ENCODE assay signal across 36 cellular contexts in the genomic region with DNA sequence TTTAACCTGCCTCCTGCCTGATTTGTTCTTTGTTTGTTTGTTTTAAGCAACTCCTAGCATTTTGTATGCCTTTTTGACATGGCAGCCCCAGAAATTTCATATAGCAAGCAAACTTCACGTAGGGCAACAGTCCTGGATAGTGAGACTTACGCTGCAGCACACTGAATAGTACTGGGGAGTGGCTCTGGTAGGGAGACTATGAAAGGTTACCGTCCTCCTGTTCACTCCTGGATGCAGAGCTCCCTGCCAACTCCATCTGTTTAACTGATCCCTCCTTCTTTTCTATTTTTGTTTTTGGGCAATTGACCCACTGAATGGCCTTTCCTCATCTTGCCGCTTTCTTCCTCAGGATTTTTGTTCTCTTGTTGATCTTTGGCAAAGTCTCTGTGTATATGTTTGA. TPM values are rescaled to one million over a fixed set of nuclear protein-coding genes. Genes with fewer than 3 reads are reported as not detected.
"Had no signal": no experiment of that assay in that cellular context is flagged by ENCODE, and none has a peak within 500 bp of the region (broad histone marks: within the 10 kb centered on the region; RNA-seq: fewer than 3 reads in every experiment).

No MANE protein-coding gene starts in this region.

- ATAC-seq: activated CD4-positive, alpha-beta T cell treated with anti-CD3 and anti-CD28 coated beads for 36 hours; activated CD8-positive, alpha-beta memory T cell treated with anti-CD3 and anti-CD28 coated beads, Interleukin-2, amount 10 ng/mL, durations not matched to agents 7 days and 5 days; activated CD8-positive, alpha-beta T cell treated with anti-CD3 and anti-CD28 coated beads, Interleukin-2, amount 10 ng/mL, durations not matched to agents 7 days and 5 days; activated naive CD8-positive, alpha-beta T cell treated with anti-CD3 and anti-CD28 coated beads, Interleukin-2, amount 50 U/mL, for 24 hours; body of pancreas; effector memory CD8-positive, alpha-beta T cell; T-helper 17 cell had no signal

- H3K36me3 ChIP-seq: adrenal gland, esophagus squamous epithelium had no signal

- H3K9me3 Mint-ChIP-seq: activated CD4-positive, alpha-beta memory T cell treated with anti-CD3 and anti-CD28 coated beads for 36 hours; activated CD4-positive, alpha-beta T cell treated with anti-CD3 and anti-CD28 coated beads, Interleukin-2, amount 10 ng/mL, durations not matched to agents 24 days and 14 days; activated naive CD4-positive, alpha-beta T cell treated with anti-CD3 and anti-CD28 coated beads for 36 hours; activated naive CD4-positive, alpha-beta T cell treated with anti-CD3 and anti-CD28 coated beads, Interleukin-2, amount 50 U/mL, for 24 hours; activated naive CD8-positive, alpha-beta T cell treated with anti-CD3 and anti-CD28 coated beads for 36 hours; activated naive CD8-positive, alpha-beta T cell treated with anti-CD3 and anti-CD28 coated beads, Interleukin-2, amount 50 U/mL, for 24 hours; activated T-helper 1 cell treated with anti-CD3 and anti-CD28 coated beads, Interleukin-12 subunit alpha, Interleukin-12 subunit beta, Interleukin-2, Interleukin-4 antibody, amounts not matched to agents 30 ng/mL and 10 ng/mL and 1 ng/mL, durations not matched to agents 14 hours and 24 hours and 36 hours; activated T-helper 2 cell treated with anti-CD3 and anti-CD28 coated beads, Interferon-gamma antibody, Interleukin-2, Interleukin-4, amounts not matched to agents 10 μg/mL and 5 μg/mL and 100 μg/mL, durations not matched to agents 14 hours and 24 hours and 36 hours; effector memory CD8-positive, alpha-beta T cell; T-helper 2 cell treated with Interferon-gamma antibody and Interleukin-4, amounts not matched to agents 5 μg/mL and 100 μg/mL, for 36 hours had no signal

- H3K4me3 Mint-ChIP-seq: activated CD4-positive, alpha-beta memory T cell treated with anti-CD3 and anti-CD28 coated beads for 36 hours; activated CD4-positive, alpha-beta T cell treated with anti-CD3 and anti-CD28 coated beads for 36 hours; activated CD4-positive, alpha-beta T cell treated with anti-CD3 and anti-CD28 coated beads, Interleukin-2, amount 10 ng/mL, durations not matched to agents 24 days and 14 days; activated CD8-positive, alpha-beta memory T cell treated with anti-CD3 and anti-CD28 coated beads, Interleukin-2, amount 10 ng/mL, durations not matched to agents 7 days and 5 days; activated CD8-positive, alpha-beta T cell treated with anti-CD3 and anti-CD28 coated beads, Interleukin-2, amount 10 ng/mL, durations not matched to agents 7 days and 5 days; activated naive CD4-positive, alpha-beta T cell treated with anti-CD3 and anti-CD28 coated beads for 36 hours; activated naive CD4-positive, alpha-beta T cell treated with anti-CD3 and anti-CD28 coated beads, Interleukin-2, amount 50 U/mL, for 24 hours; activated naive CD8-positive, alpha-beta T cell treated with anti-CD3 and anti-CD28 coated beads for 36 hours; activated naive CD8-positive, alpha-beta T cell treated with anti-CD3 and anti-CD28 coated beads, Interleukin-2, amount 50 U/mL, for 24 hours; activated T-helper 1 cell treated with anti-CD3 and anti-CD28 coated beads, Interleukin-12 subunit alpha, Interleukin-12 subunit beta, Interleukin-2, Interleukin-4 antibody, amounts not matched to agents 30 ng/mL and 10 ng/mL and 1 ng/mL, durations not matched to agents 14 hours and 24 hours and 36 hours; effector memory CD8-positive, alpha-beta T cell; T-helper 17 cell; T-helper 2 cell treated with Interferon-gamma antibody and Interleukin-4, amounts not matched to agents 5 μg/mL and 100 μg/mL, for 36 hours had no signal

- H3K36me3 Mint-ChIP-seq: activated CD4-positive, alpha-beta memory T cell treated with anti-CD3 and anti-CD28 coated beads for 36 hours; activated CD8-positive, alpha-beta memory T cell treated with anti-CD3 and anti-CD28 coated beads, Interleukin-2, amount 10 ng/mL, durations not matched to agents 7 days and 5 days; activated naive CD4-positive, alpha-beta T cell treated with anti-CD3 and anti-CD28 coated beads, Interleukin-2, amount 50 U/mL, for 24 hours; activated naive CD8-positive, alpha-beta T cell treated with anti-CD3 and anti-CD28 coated beads for 36 hours had no signal

- H3K27ac Mint-ChIP-seq: activated CD4-positive, alpha-beta memory T cell treated with anti-CD3 and anti-CD28 coated beads for 36 hours; activated CD4-positive, alpha-beta T cell treated with anti-CD3 and anti-CD28 coated beads for 36 hours; activated CD4-positive, alpha-beta T cell treated with anti-CD3 and anti-CD28 coated beads, Interleukin-2, amount 10 ng/mL, durations not matched to agents 24 days and 14 days; activated CD8-positive, alpha-beta memory T cell treated with anti-CD3 and anti-CD28 coated beads, Interleukin-2, amount 10 ng/mL, durations not matched to agents 7 days and 5 days; activated CD8-positive, alpha-beta T cell treated with anti-CD3 and anti-CD28 coated beads, Interleukin-2, amount 10 ng/mL, durations not matched to agents 7 days and 5 days; activated naive CD4-positive, alpha-beta T cell treated with anti-CD3 and anti-CD28 coated beads for 36 hours; activated naive CD4-positive, alpha-beta T cell treated with anti-CD3 and anti-CD28 coated beads, Interleukin-2, amount 50 U/mL, for 24 hours; activated naive CD8-positive, alpha-beta T cell treated with anti-CD3 and anti-CD28 coated beads for 36 hours; activated naive CD8-positive, alpha-beta T cell treated with anti-CD3 and anti-CD28 coated beads, Interleukin-2, amount 50 U/mL, for 24 hours; activated T-helper 1 cell treated with anti-CD3 and anti-CD28 coated beads, Interleukin-12 subunit alpha, Interleukin-12 subunit beta, Interleukin-2, Interleukin-4 antibody, amounts not matched to agents 30 ng/mL and 10 ng/mL and 1 ng/mL, durations not matched to agents 14 hours and 24 hours and 36 hours; activated T-helper 2 cell treated with anti-CD3 and anti-CD28 coated beads, Interferon-gamma antibody, Interleukin-2, Interleukin-4, amounts not matched to agents 10 μg/mL and 5 μg/mL and 100 μg/mL, durations not matched to agents 14 hours and 24 hours and 36 hours; effector memory CD8-positive, alpha-beta T cell; T-helper 17 cell; T-helper 2 cell treated with Interferon-gamma antibody and Interleukin-4, amounts not matched to agents 5 μg/mL and 100 μg/mL, for 36 hours had no signal

- H3K4me3 ChIP-seq: adrenal gland, body of pancreas, esophagus squamous epithelium had no signal

- H3K27me3 ChIP-seq: body of pancreas had no signal

- DNase-seq: activated CD4-positive, alpha-beta memory T cell treated with anti-CD3 and anti-CD28 coated beads for 36 hours; activated CD4-positive, alpha-beta T cell treated with anti-CD3 and anti-CD28 coated beads for 36 hours; activated CD4-positive, alpha-beta T cell treated with anti-CD3 and anti-CD28 coated beads, Interleukin-2, amount 10 ng/mL, durations not matched to agents 24 days and 14 days; activated CD4-positive, CD25-positive, alpha-beta regulatory T cell; activated CD4-positive, CD25-positive, alpha-beta regulatory T cell treated with anti-CD3 and anti-CD28 coated beads, Interleukin-2, amount 50 U/mL, for 72 hours; activated CD8-positive, alpha-beta memory T cell treated with anti-CD3 and anti-CD28 coated beads, Interleukin-2, amount 10 ng/mL, durations not matched to agents 7 days and 5 days; activated CD8-positive, alpha-beta memory T cell treated with anti-CD3 and anti-CD28 coated beads, Interleukin-2, amount 50 U/mL, for 4 hours; activated CD8-positive, alpha-beta T cell treated with anti-CD3 and anti-CD28 coated beads, Interleukin-2, amount 10 ng/mL, durations not matched to agents 7 days and 5 days; activated effector memory CD4-positive, alpha-beta T cell treated with anti-CD3 and anti-CD28 coated beads, Interleukin-2, amount 50 U/mL, for 16 hours; activated naive CD4-positive, alpha-beta T cell treated with anti-CD3 and anti-CD28 coated beads for 36 hours; activated naive CD8-positive, alpha-beta T cell treated with anti-CD3 and anti-CD28 coated beads for 36 hours; activated naive CD8-positive, alpha-beta T cell treated with anti-CD3 and anti-CD28 coated beads, Interleukin-2, amount 50 U/mL, for 24 hours; activated T-cell treated with anti-CD3 and anti-CD28 coated beads, Interleukin-2, amount 50 U/mL, for 1 hour; activated T-cell treated with anti-CD3 and anti-CD28 coated beads, Interleukin-2, amount 50 U/mL, for 48 hours; adrenal gland; amygdala; aorta; body of pancreas; caudate nucleus; cortex of kidney; dermis blood vessel endothelial cell; effector CD4-positive, alpha-beta T cell; effector memory CD8-positive, alpha-beta T cell; esophagus squamous epithelium; head of caudate nucleus; T-helper 1 cell; T-helper 17 cell; T1000 had no signal

- H3K9me3 ChIP-seq: adrenal gland, body of pancreas, esophagus squamous epithelium had no signal

- H3K4me1 Mint-ChIP-seq: activated CD4-positive, alpha-beta T cell treated with anti-CD3 and anti-CD28 coated beads for 36 hours; activated CD4-positive, alpha-beta T cell treated with anti-CD3 and anti-CD28 coated beads, Interleukin-2, amount 10 ng/mL, durations not matched to agents 24 days and 14 days; activated CD8-positive, alpha-beta memory T cell treated with anti-CD3 and anti-CD28 coated beads, Interleukin-2, amount 10 ng/mL, durations not matched to agents 7 days and 5 days; activated naive CD4-positive, alpha-beta T cell treated with anti-CD3 and anti-CD28 coated beads, Interleukin-2, amount 50 U/mL, for 24 hours; activated naive CD8-positive, alpha-beta T cell treated with anti-CD3 and anti-CD28 coated beads for 36 hours; activated naive CD8-positive, alpha-beta T cell treated with anti-CD3 and anti-CD28 coated beads, Interleukin-2, amount 50 U/mL, for 24 hours; T-helper 17 cell had no signal

- H3K27ac ChIP-seq: adrenal gland, body of pancreas, esophagus squamous epithelium had no signal

- H3K4me1 ChIP-seq: adrenal gland, body of pancreas, esophagus squamous epithelium had no signal

- FAIRE-seq: bronchial epithelial cell, colon, frontal cortex had no signal

RNA-seq across cellular contexts. Expression of gene BMP6, which starts 44.5 kb away (rescaled TPM):
- total RNA-seq: activated CD8-positive, alpha-beta memory T cell treated with anti-CD3 and anti-CD28 coated beads for 36 hours; activated CD8-positive, alpha-beta memory T cell treated with anti-CD3 and anti-CD28 coated beads, Interleukin-2, amount 10 ng/mL, durations not matched to agents 7 days and 5 days; activated CD8-positive, alpha-beta T cell treated with anti-CD3 and anti-CD28 coated beads, Interleukin-2, amount 10 ng/mL, durations not matched to agents 7 days and 5 days; activated naive CD8-positive, alpha-beta T cell treated with anti-CD3 and anti-CD28 coated beads for 36 hours had no signal
